ENCODE assay signal across 10 cellular contexts in genomic region chr1:202964755-202965440, GRCh38. TPM values are rescaled to one million over a fixed set of nuclear protein-coding genes. Genes with fewer than 3 reads are reported as not detected.
DNase-seq lines count a peak whose midpoint lies in the region; ATAC-seq lines count a peak whose summit lies in the region.
"Had no signal": no experiment of that assay in that cellular context is flagged by ENCODE, and none has a peak within 500 bp of the region (broad histone marks: within the 10 kb centered on the region; RNA-seq: fewer than 3 reads in every experiment).

No MANE protein-coding gene starts in this region.

- no peaks in the 10 kb centered on the region for H3K9me3 ChIP-seq in CD4-positive, CD25-positive, alpha-beta regulatory T cell (ENCODE audit: control insufficient read depth in 2 of 2, low read length in 2 of 2)

- peak overlapping the region in 2 of 3 donors; percentile 12 to 79 for H3K27ac Mint-ChIP-seq in CD4-positive, CD25-positive, alpha-beta regulatory T cell
- H3K27ac Mint-ChIP-seq in activated T-helper 1 cell treated with anti-CD3 and anti-CD28 coated beads, Interleukin-12 subunit alpha, Interleukin-12 subunit beta, Interleukin-2, Interleukin-4 antibody, amounts not matched to agents 30 ng/mL and 10 ng/mL and 1 ng/mL, durations not matched to agents 14 hours and 24 hours and 36 hours = peak overlapping the region; percentile 8

- H3K4me3 Mint-ChIP-seq in CD4-positive, CD25-positive, alpha-beta regulatory T cell = peak overlapping the region in 3 of 4 donors; percentile 54 to 97 (median 84)
- peak overlapping the region; percentile 87 for H3K4me3 Mint-ChIP-seq in activated T-helper 1 cell treated with anti-CD3 and anti-CD28 coated beads, Interleukin-12 subunit alpha, Interleukin-12 subunit beta, Interleukin-2, Interleukin-4 antibody, amounts not matched to agents 30 ng/mL and 10 ng/mL and 1 ng/mL, durations not matched to agents 14 hours and 24 hours and 36 hours

- intact Hi-C loops in activated T-helper 1 cell treated with anti-CD3 and anti-CD28 coated beads, Interleukin-12 subunit alpha, Interleukin-12 subunit beta, Interleukin-2, Interleukin-4 antibody, amounts not matched to agents 30 ng/mL and 10 ng/mL and 1 ng/mL, durations not matched to agents 14 hours and 24 hours and 36 hours (cut with micrococcal nuclease) = no loop called here

- no peak for ATAC-seq in CD4-positive, CD25-positive, alpha-beta regulatory T cell (ENCODE audit: low read depth in 2 of 2)
- ATAC-seq in HG02938 (IDR thresholded peaks at IDR 0.05; ENCODE audit: unreplicated experiment) (no peak), GM19351 (IDR thresholded peaks at IDR 0.05; ENCODE audit: unreplicated experiment) (no peak)

- H3K9me3 Mint-ChIP-seq in CD4-positive, CD25-positive, alpha-beta regulatory T cell = no peaks in the 10 kb centered on the region
- no peaks in the 10 kb centered on the region for H3K9me3 Mint-ChIP-seq in activated T-helper 1 cell treated with anti-CD3 and anti-CD28 coated beads, Interleukin-12 subunit alpha, Interleukin-12 subunit beta, Interleukin-2, Interleukin-4 antibody, amounts not matched to agents 30 ng/mL and 10 ng/mL and 1 ng/mL, durations not matched to agents 14 hours and 24 hours and 36 hours

- H3K27ac ChIP-seq in CD4-positive, CD25-positive, alpha-beta regulatory T cell (ENCODE audit: insufficient read depth, low read length, poor library complexity, severe bottlenecking) = no peak overlapping the region
- H3K27ac ChIP-seq: WERI-Rb-1 had no signal

- H3K4me3 ChIP-seq in CD4-positive, CD25-positive, alpha-beta regulatory T cell (ENCODE audit: low read depth, low read length) = no peak overlapping the region

- no peaks in the 10 kb centered on the region for H3K27me3 ChIP-seq in CD4-positive, CD25-positive, alpha-beta regulatory T cell (ENCODE audit: control insufficient read depth, insufficient read depth, low read length)

- DNase-seq in CD4-positive, CD25-positive, alpha-beta regulatory T cell = no peak
- DNase-seq in NCI-H1105 (lab: John Stamatoyannopoulos, UW) = peak; percentile 96
- DNase-seq in activated T-helper 1 cell treated with anti-CD3 and anti-CD28 coated beads, Interleukin-12 subunit alpha, Interleukin-12 subunit beta, Interleukin-2, Interleukin-4 antibody, amounts not matched to agents 30 ng/mL and 10 ng/mL and 1 ng/mL, durations not matched to agents 14 hours and 24 hours and 36 hours (ENCODE audit: low spot score) = no peak
- peak; percentile 19 for DNase-seq in kidney tubule cell (ENCODE audit: low spot score)
- DNase-seq in retina = no peak
- DNase-seq in stimulated activated CD4-positive, alpha-beta T cell treated with anti-CD3 and anti-CD28 coated beads, Interleukin-2, amount 100 ng/mL, for 24 hours = no peak
- DNase-seq: Kasumi-1, WERI-Rb-1 had no signal

- H3K27me3 Mint-ChIP-seq in CD4-positive, CD25-positive, alpha-beta regulatory T cell = peaks cover 5% of the 10 kb centered on the region
- peaks cover 2% of the 10 kb centered on the region for H3K27me3 Mint-ChIP-seq in activated T-helper 1 cell treated with anti-CD3 and anti-CD28 coated beads, Interleukin-12 subunit alpha, Interleukin-12 subunit beta, Interleukin-2, Interleukin-4 antibody, amounts not matched to agents 30 ng/mL and 10 ng/mL and 1 ng/mL, durations not matched to agents 14 hours and 24 hours and 36 hours (ENCODE audit: insufficient read depth)

- peaks cover 22% of the 10 kb centered on the region for H3K4me1 ChIP-seq in CD4-positive, CD25-positive, alpha-beta regulatory T cell (ENCODE audit: control insufficient read depth, insufficient read depth, low read length, poor library complexity, severe bottlenecking)

- H3K4me1 Mint-ChIP-seq in CD4-positive, CD25-positive, alpha-beta regulatory T cell = peaks cover 5 to 35% (median 23%) of the 10 kb centered on the region in 4 donors
- H3K4me1 Mint-ChIP-seq in activated T-helper 1 cell treated with anti-CD3 and anti-CD28 coated beads, Interleukin-12 subunit alpha, Interleukin-12 subunit beta, Interleukin-2, Interleukin-4 antibody, amounts not matched to agents 30 ng/mL and 10 ng/mL and 1 ng/mL, durations not matched to agents 14 hours and 24 hours and 36 hours (ENCODE audit: low read depth) = peaks cover 35% of the 10 kb centered on the region

- peaks cover 16% of the 10 kb centered on the region for H3K36me3 Mint-ChIP-seq in CD4-positive, CD25-positive, alpha-beta regulatory T cell
- peaks cover 14% of the 10 kb centered on the region for H3K36me3 Mint-ChIP-seq in activated T-helper 1 cell treated with anti-CD3 and anti-CD28 coated beads, Interleukin-12 subunit alpha, Interleukin-12 subunit beta, Interleukin-2, Interleukin-4 antibody, amounts not matched to agents 30 ng/mL and 10 ng/mL and 1 ng/mL, durations not matched to agents 14 hours and 24 hours and 36 hours (ENCODE audit: low read depth)

- peaks cover 18% of the 10 kb centered on the region for H3K36me3 ChIP-seq in CD4-positive, CD25-positive, alpha-beta regulatory T cell (ENCODE audit: control insufficient read depth, insufficient read depth, low read length)

RNA-seq across cellular contexts. Expression of gene CYB5R1, which starts 2.2 kb away (rescaled TPM):
- 36.1 TPM for total RNA-seq in CD4-positive, CD25-positive, alpha-beta regulatory T cell
- 10 to 100 TPM; 45.9 to 69.0 (median 55.9) TPM for polyA plus RNA-seq in CD4-positive, CD25-positive, alpha-beta regulatory T cell
- 21.5 and 21.7 TPM in 2 replicates for total RNA-seq in activated T-helper 1 cell treated with anti-CD3 and anti-CD28 coated beads, Interleukin-12 subunit alpha, Interleukin-12 subunit beta, Interleukin-2, Interleukin-4 antibody, amounts not matched to agents 30 ng/mL and 10 ng/mL and 1 ng/mL, durations not matched to agents 14 hours and 24 hours and 36 hours

RNA-seq across cellular contexts. Expression of gene ADIPOR1, which starts 6.8 kb away (rescaled TPM):
- total RNA-seq in CD4-positive, CD25-positive, alpha-beta regulatory T cell = 70.0 TPM
- 100 to 1,000 TPM; 105 to 117 (median 107) TPM for polyA plus RNA-seq in CD4-positive, CD25-positive, alpha-beta regulatory T cell
- 88.7 and 93.3 TPM in 2 replicates for total RNA-seq in activated T-helper 1 cell treated with anti-CD3 and anti-CD28 coated beads, Interleukin-12 subunit alpha, Interleukin-12 subunit beta, Interleukin-2, Interleukin-4 antibody, amounts not matched to agents 30 ng/mL and 10 ng/mL and 1 ng/mL, durations not matched to agents 14 hours and 24 hours and 36 hours

RNA-seq across cellular contexts. Expression of gene KLHL12, which starts 37.9 kb away (rescaled TPM):
- total RNA-seq in CD4-positive, CD25-positive, alpha-beta regulatory T cell = 16.5 TPM
- 10 to 100 TPM; 19.2 to 27.7 (median 20.6) TPM for polyA plus RNA-seq in CD4-positive, CD25-positive, alpha-beta regulatory T cell
- 24.9 and 25.5 TPM in 2 replicates for total RNA-seq in activated T-helper 1 cell treated with anti-CD3 and anti-CD28 coated beads, Interleukin-12 subunit alpha, Interleukin-12 subunit beta, Interleukin-2, Interleukin-4 antibody, amounts not matched to agents 30 ng/mL and 10 ng/mL and 1 ng/mL, durations not matched to agents 14 hours and 24 hours and 36 hours

RNA-seq across cellular contexts. Expression of gene TMEM183A, which starts 42.3 kb away (rescaled TPM):
- total RNA-seq in CD4-positive, CD25-positive, alpha-beta regulatory T cell = 130 TPM
- 10 to 100 TPM; 53.6 to 73.8 (median 62.0) TPM for polyA plus RNA-seq in CD4-positive, CD25-positive, alpha-beta regulatory T cell
- total RNA-seq in activated T-helper 1 cell treated with anti-CD3 and anti-CD28 coated beads, Interleukin-12 subunit alpha, Interleukin-12 subunit beta, Interleukin-2, Interleukin-4 antibody, amounts not matched to agents 30 ng/mL and 10 ng/mL and 1 ng/mL, durations not matched to agents 14 hours and 24 hours and 36 hours = 69.9 and 83.6 TPM in 2 replicates

Comparison
In these comparisons a context has a peak if more than half of its experiments do, and no peak if none do; other contexts are left out.
1. DNase-seq: peak in NCI-H1105 (single experiment) and kidney tubule cell (single experiment); none in CD4-positive, CD25-positive, alpha-beta regulatory T cell (0 of 3), activated T-helper 1 cell treated with anti-CD3 and anti-CD28 coated beads, Interleukin-12 subunit alpha, Interleukin-12 subunit beta, Interleukin-2, Interleukin-4 antibody, amounts not matched to agents 30 ng/mL and 10 ng/mL and 1 ng/mL, durations not matched to agents 14 hours and 24 hours and 36 hours (single experiment), retina (single experiment) and stimulated activated CD4-positive, alpha-beta T cell treated with anti-CD3 and anti-CD28 coated beads, Interleukin-2, amount 100 ng/mL, for 24 hours (0 of 2).